ENCODE assay signal across 20 cellular contexts in genomic region chr16:57143125-57143965, GRCh38. TPM values are rescaled to one million over a fixed set of nuclear protein-coding genes. Genes with fewer than 3 reads are reported as not detected.
DNase-seq lines count a peak whose midpoint lies in the region; ATAC-seq, FAIRE-seq and TF ChIP-seq lines count a peak whose summit lies in the region.
"Had no signal": no experiment of that assay in that cellular context is flagged by ENCODE, and none has a peak within 500 bp of the region (broad histone marks: within the 10 kb centered on the region; RNA-seq: fewer than 3 reads in every experiment).

No MANE protein-coding gene starts in this region.

- no peak overlapping the region for H4K8ac ChIP-seq in mesenchymal stem cell (ENCODE audit: low read length)

- no peak overlapping the region for H3K4me3 Mint-ChIP-seq in CD8-positive, alpha-beta T cell
- H3K4me3 Mint-ChIP-seq: activated naive CD4-positive, alpha-beta T cell treated with anti-CD3 and anti-CD28 coated beads for 36 hours; immature natural killer cell had no signal

- H3K27me3 Mint-ChIP-seq in CD8-positive, alpha-beta T cell (ENCODE audit: low read depth), result no peaks in the 10 kb centered on the region

- POLR2A ChIA-PET in CD8-positive, alpha-beta T cell (lab: Charles Lee), result interaction anchor here (1.2 to 4.5 kb wide), 5 partner anchors 8 to 35 kb away, joined by 3 to 26 read pairs (median 3); no protein-coding TSS in a partner anchor

- H3K18ac ChIP-seq in mesenchymal stem cell (ENCODE audit: low read depth in 1 of 2, low read length in 2 of 2), result no peak overlapping the region

- H2BK120ac ChIP-seq in mesenchymal stem cell (ENCODE audit: low read depth, low read length), result no peak overlapping the region

- peaks cover 55% of the 10 kb centered on the region for H3K4me1 ChIP-seq in CD8-positive, alpha-beta T cell (ENCODE audit: insufficient read depth, low read length)
- peaks cover 0 to 17% (median 12%) of the 10 kb centered on the region in 4 donors for H3K4me1 ChIP-seq in sigmoid colon
- peaks cover 17% of the 10 kb centered on the region for H3K4me1 ChIP-seq in mesenchymal stem cell (ENCODE audit: control insufficient read depth, insufficient read depth, low read depth, low read length)
- H3K4me1 ChIP-seq: BE2C had no signal

- H3K36me3 ChIP-seq in CD8-positive, alpha-beta T cell (ENCODE audit: insufficient read depth, low read length), result no peaks in the 10 kb centered on the region
- H3K36me3 ChIP-seq in sigmoid colon (no peaks in the 10 kb centered on the region), mesenchymal stem cell (ENCODE audit: control insufficient read depth in 1 of 2, insufficient read depth in 2 of 2, low read depth in 1 of 2, low read length in 2 of 2) (peaks cover 0 to 25% of the 10 kb centered on the region in 2 experiments)
- H3K36me3 ChIP-seq: BE2C, cardiac muscle cell had no signal

- H3K27ac Mint-ChIP-seq in CD8-positive, alpha-beta T cell, result peak overlapping the region; percentile 75
- H3K27ac Mint-ChIP-seq: activated naive CD4-positive, alpha-beta T cell treated with anti-CD3 and anti-CD28 coated beads for 36 hours; immature natural killer cell had no signal

- H3K9ac ChIP-seq in mesenchymal stem cell (ENCODE audit: low read length), result no peak overlapping the region

- H3K4me1 Mint-ChIP-seq in CD8-positive, alpha-beta T cell (ENCODE audit: low read depth), result peaks cover 64% of the 10 kb centered on the region

- no peak overlapping the region for H3K4ac ChIP-seq in mesenchymal stem cell (ENCODE audit: low read depth in 1 of 2, low read length in 2 of 2)

- no peak overlapping the region for H2BK15ac ChIP-seq in mesenchymal stem cell (ENCODE audit: low read depth, poor library complexity, severe bottlenecking)

- H3K23ac ChIP-seq in mesenchymal stem cell (ENCODE audit: low read length in 2 of 2), result no peak overlapping the region

- WGBS in sigmoid colon, 2 donors, result 37 to 72% methylated on average over 14 of the region's 14 CpGs
- 89% methylated on average over 13 of the region's 14 CpGs for WGBS in mesenchymal stem cell

- no peak for TF ChIP-seq POLR2A in sigmoid colon (IDR thresholded peaks at IDR 0.05)

- no peak for FAIRE-seq in D721Med (lab: Jason Lieb, UNC)
- FAIRE-seq: endometrium, H54 had no signal

- no peak overlapping the region for H2BK5ac ChIP-seq in mesenchymal stem cell (ENCODE audit: low read depth, low read length, poor library complexity, severe bottlenecking)

- TF ChIP-seq CTCF in CD8-positive, alpha-beta T cell (IDR thresholded peaks at IDR 0.05), result no peak
- TF ChIP-seq CTCF in sigmoid colon (IDR thresholded peaks at IDR 0.05) (no peak), D721Med (IDR thresholded peaks at IDR 0.05; ENCODE audit: insufficient read depth, missing control alignments) (no peak)

- H2AFZ ChIP-seq in mesenchymal stem cell (ENCODE audit: low read depth, low read length), result no peak overlapping the region

- ATAC-seq in CD8-positive, alpha-beta T cell, result no peak
- ATAC-seq in HG03280 (IDR thresholded peaks at IDR 0.05; ENCODE audit: unreplicated experiment), result no peak
- ATAC-seq: activated CD4-positive, CD25-positive, alpha-beta regulatory T cell treated with anti-CD3 and anti-CD28 coated beads, Interleukin-2, amount 50 U/mL, for 24 hours had no signal

- no peaks in the 10 kb centered on the region for H3K9me3 ChIP-seq in CD8-positive, alpha-beta T cell (ENCODE audit: low read length)
- H3K9me3 ChIP-seq in sigmoid colon, result no peaks in the 10 kb centered on the region
- no peaks in the 10 kb centered on the region for H3K9me3 ChIP-seq in mesenchymal stem cell (ENCODE audit: control insufficient read depth, low read length)
- H3K9me3 ChIP-seq: BE2C had no signal

- peaks cover 44% of the 10 kb centered on the region for H3K36me3 Mint-ChIP-seq in CD8-positive, alpha-beta T cell
- H3K36me3 Mint-ChIP-seq: immature natural killer cell had no signal

- no peak overlapping the region for H3K4me2 ChIP-seq in mesenchymal stem cell (ENCODE audit: low read length, poor library complexity, severe bottlenecking)

- no peak overlapping the region for H2AK5ac ChIP-seq in mesenchymal stem cell (ENCODE audit: low read length, severe bottlenecking)

- peak overlapping the region; percentile 19 for H3K27ac ChIP-seq in CD8-positive, alpha-beta T cell (ENCODE audit: low read depth, low read length)
- no peak overlapping the region for H3K27ac ChIP-seq in sigmoid colon
- H3K27ac ChIP-seq in mesenchymal stem cell (ENCODE audit: low read length, poor library complexity, severe bottlenecking), result no peak overlapping the region
- H3K27ac ChIP-seq: cardiac muscle cell had no signal

- TF ChIP-seq EP300 in sigmoid colon (IDR thresholded peaks at IDR 0.05), result no peak

- peak overlapping the region; percentile 3 for H3K4me3 ChIP-seq in CD8-positive, alpha-beta T cell (ENCODE audit: low read depth, low read length)
- H3K4me3 ChIP-seq in sigmoid colon, result no peak overlapping the region
- no peak overlapping the region for H3K4me3 ChIP-seq in mesenchymal stem cell (ENCODE audit: insufficient read depth in 1 of 2, low read depth in 1 of 2, low read length in 2 of 2)
- H3K4me3 ChIP-seq: cardiac muscle cell had no signal

- CTCF ChIA-PET in CD8-positive, alpha-beta T cell (lab: Charles Lee), result interaction anchor here (1.9 to 3.5 kb wide), 2 partner anchors 60 to 179 kb away, joined by 7 to 16 read pairs; no protein-coding TSS in a partner anchor

- H3K9me3 Mint-ChIP-seq in CD8-positive, alpha-beta T cell, result no peaks in the 10 kb centered on the region
- H3K9me3 Mint-ChIP-seq: activated naive CD4-positive, alpha-beta T cell treated with anti-CD3 and anti-CD28 coated beads for 36 hours; immature natural killer cell had no signal

- no peak overlapping the region for H2BK12ac ChIP-seq in mesenchymal stem cell (ENCODE audit: low read length in 2 of 2)

- H3K14ac ChIP-seq in mesenchymal stem cell (ENCODE audit: low read length in 2 of 2), result no peak overlapping the region

- DNase-seq in CD8-positive, alpha-beta T cell, result no peak
- DNase-seq in anterior cingulate cortex (lab: John Stamatoyannopoulos, UW) (peak in 53 of 58 donors; percentile 40 to 95 (median 81)), mesenteric fat pad (ENCODE audit: low spot score) (peak; percentile 68), sigmoid colon (peak; percentile 64), NCI-H128 (lab: John Stamatoyannopoulos, UW; ENCODE audit: unreplicated experiment) (no peak), D721Med (ENCODE audit: insufficient read length, low spot score) (no peak), mesenchymal stem cell (no peak)
- DNase-seq: activated CD8-positive, alpha-beta memory T cell treated with anti-CD3 and anti-CD28 coated beads, Interleukin-2, amount 50 U/mL, for 4 hours; activated naive CD4-positive, alpha-beta T cell treated with anti-CD3 and anti-CD28 coated beads for 36 hours; BE2C; foreskin fibroblast; immature natural killer cell; NCI-H1092 treated with DMSO at 0.1 percent for 48 hours; SIG-M5; stimulated activated CD4-positive, alpha-beta T cell treated with anti-CD3 and anti-CD28 coated beads, Interleukin-4, amount 100 ng/mL, for 24 hours had no signal

- intact Hi-C loops in CD8-positive, alpha-beta T cell (cut with DNase I, micrococcal nuclease), result loop anchor here in 1 of 2 experiments (2.0 kb wide), 1 partner anchor 15 kb away; no protein-coding TSS in a partner anchor
- intact Hi-C loops in sigmoid colon (cut with DNase I), result no loop called here

- no peak overlapping the region for H4K91ac ChIP-seq in mesenchymal stem cell (ENCODE audit: low read length)

- H3K27me3 ChIP-seq in CD8-positive, alpha-beta T cell (ENCODE audit: insufficient read depth, low read length), result no peaks in the 10 kb centered on the region
- H3K27me3 ChIP-seq in sigmoid colon (no peaks in the 10 kb centered on the region), mesenchymal stem cell (ENCODE audit: control insufficient read depth in 1 of 2, insufficient read depth in 1 of 2, low read length in 2 of 2) (no peaks in the 10 kb centered on the region)
- H3K27me3 ChIP-seq: BE2C, cardiac muscle cell had no signal

- no peaks in the 10 kb centered on the region for H3K79me1 ChIP-seq in mesenchymal stem cell (replicated peaks; ENCODE audit: low read length, poor library complexity, severe bottlenecking)

RNA-seq across cellular contexts. Expression of gene PSME3IP1, which starts 42.5 kb away (rescaled TPM):
- total RNA-seq in CD8-positive, alpha-beta T cell, result 10 to 100 TPM; 82.6 to 87.2 TPM
- 61.1 TPM for total RNA-seq in mesenteric fat pad
- total RNA-seq in sigmoid colon, result 10 to 100 TPM; 60.1 to 81.3 (median 76.9) TPM
- polyA plus RNA-seq in sigmoid colon, result 10 to 100 TPM; 70.5 to 75.4 (median 73.9) TPM
- polyA plus RNA-seq in mesenchymal stem cell (2013, experiment 1 of 2), result 72.7 TPM
- polyA plus RNA-seq in mesenchymal stem cell (2013, experiment 2 of 2), result 70.2 TPM

RNA-seq across cellular contexts. Expression of gene RSPRY1, which starts 42.8 kb away (rescaled TPM):
- total RNA-seq in CD8-positive, alpha-beta T cell, result 10 to 100 TPM; 22.4 to 23.2 TPM
- total RNA-seq in mesenteric fat pad (26.0 TPM), sigmoid colon (10 to 100 TPM; 30.6 to 42.7 (median 34.1) TPM)
- 10 to 100 TPM; 12.6 to 17.8 (median 16.6) TPM for polyA plus RNA-seq in sigmoid colon
- polyA plus RNA-seq in mesenchymal stem cell (2013, experiment 1 of 2), result 55.6 TPM
- 53.4 TPM for polyA plus RNA-seq in mesenchymal stem cell (2013, experiment 2 of 2)

RNA-seq across cellular contexts. Expression of gene CPNE2, which starts 51.0 kb away (rescaled TPM):
- total RNA-seq in CD8-positive, alpha-beta T cell, result 1 to 10 TPM; 5.7 to 6.8 TPM
- total RNA-seq in mesenteric fat pad, result 60.1 TPM
- 10 to 100 TPM; 22.9 to 59.9 (median 25.4) TPM for total RNA-seq in sigmoid colon
- polyA plus RNA-seq in sigmoid colon, result 10 to 100 TPM; 60.7 to 75.1 (median 66.6) TPM
- 37.6 TPM for polyA plus RNA-seq in mesenchymal stem cell (2013, experiment 1 of 2)
- polyA plus RNA-seq in mesenchymal stem cell (2013, experiment 2 of 2), result 39.4 TPM

Comparison
In these comparisons a context has a peak if more than half of its experiments do, and no peak if none do; other contexts are left out.
1. DNase-seq: peak in anterior cingulate cortex (53 of 58), mesenteric fat pad (single experiment) and sigmoid colon (single experiment); none in CD8-positive, alpha-beta T cell (0 of 7), NCI-H128 (single experiment), D721Med (single experiment) and mesenchymal stem cell (single experiment).